ENCODE assay signal across 31 cellular contexts in genomic region chr13:97948041-97948440, GRCh38. TPM values are rescaled to one million over a fixed set of nuclear protein-coding genes. Genes with fewer than 3 reads are reported as not detected.
DNase-seq lines count a peak whose midpoint lies in the region; ATAC-seq and TF ChIP-seq lines count a peak whose summit lies in the region.
"Had no signal": no experiment of that assay in that cellular context is flagged by ENCODE, and none has a peak within 500 bp of the region (broad histone marks: within the 10 kb centered on the region; RNA-seq: fewer than 3 reads in every experiment).

No MANE protein-coding gene starts in this region.

- in situ Hi-C loops in IMR-90 (cut with MboI; ENCODE audit: low sequenced_read_pairs): no loop called here

- H3K36me3 ChIP-seq in A673 (ENCODE audit: insufficient read depth, low read length, poor library complexity, severe bottlenecking) (no peaks in the 10 kb centered on the region), IMR-90 (ENCODE audit: control insufficient read depth, insufficient read depth, low read length) (no peaks in the 10 kb centered on the region)
- H3K36me3 ChIP-seq: ascending aorta, BLaER1, thoracic aorta, uterus had no signal

- no peak overlapping the region for H3K4me3 ChIP-seq in A673 (ENCODE audit: low read depth, low read length, poor library complexity, severe bottlenecking)
- no peak overlapping the region for H3K4me3 ChIP-seq in IMR-90 (ENCODE audit: insufficient read depth, low read depth, low read length)
- H3K4me3 ChIP-seq: ascending aorta, BLaER1, dorsolateral prefrontal cortex, skin epidermis, thoracic aorta, uterus had no signal

- H2AFZ ChIP-seq in IMR-90 (replicated peaks; ENCODE audit: low read length, poor library complexity): no peak overlapping the region

- no peak for TF ChIP-seq POLR2A in IMR-90 (IDR thresholded peaks at IDR 0.05; ENCODE audit: low read depth, low read length)

- H2BK5ac ChIP-seq in IMR-90 (ENCODE audit: low read depth, low read length, poor library complexity, severe bottlenecking): peak overlapping the region; percentile 96

- H2AK5ac ChIP-seq in IMR-90 (ENCODE audit: low read depth, low read length): peak overlapping the region; percentile 84

- H3K27ac ChIP-seq in A673 (ENCODE audit: low read depth, low read length, poor library complexity, severe bottlenecking) (peak overlapping the region; percentile 99), IMR-90 (ENCODE audit: insufficient read depth, low read length) (peak overlapping the region; percentile 68), foreskin keratinocyte (no peak overlapping the region)
- H3K27ac ChIP-seq: ascending aorta, BLaER1, dorsolateral prefrontal cortex, skin epidermis, thoracic aorta, uterus, VCaP had no signal

- no CpG with 5 or more reads among the region's 3 CpGs for WGBS in IMR-90 (ENCODE audit: extremely low coverage in 2 of 2, insufficient read length in 1 of 2), 2 experiments

- CTCF ChIA-PET in A673 (lab: Charles Lee) (no interaction called here), IMR-90 (lab: Yijun Ruan, JAX) (no interaction called here)

- H4K5ac ChIP-seq in IMR-90 (ENCODE audit: low read depth, low read length): no peak overlapping the region

- H2BK15ac ChIP-seq in IMR-90 (ENCODE audit: low read depth, low read length): peak overlapping the region; percentile 84; the same call in 2 of the 3 replicates

- peaks cover 58% of the 10 kb centered on the region for H3K4me1 ChIP-seq in A673 (ENCODE audit: insufficient read depth, low read length, poor library complexity, severe bottlenecking)
- peaks cover 14% of the 10 kb centered on the region for H3K4me1 ChIP-seq in IMR-90 (ENCODE audit: control insufficient read depth, insufficient read depth, low read length)
- peaks cover 4% of the 10 kb centered on the region for H3K4me1 ChIP-seq in foreskin keratinocyte
- H3K4me1 ChIP-seq: ascending aorta, uterus had no signal

- no peaks in the 10 kb centered on the region for H4K20me1 ChIP-seq in IMR-90 (ENCODE audit: insufficient read depth, low read length)
- H4K20me1 ChIP-seq: BLaER1 had no signal

- H2AK9ac ChIP-seq in IMR-90 (replicated peaks; ENCODE audit: low read depth, low read length, poor library complexity): no peak overlapping the region

- no peak overlapping the region for H3K9ac ChIP-seq in IMR-90 (ENCODE audit: low read depth, low read length)
- H3K9ac ChIP-seq: BLaER1 had no signal

- peak overlapping the region; percentile 6 to 84; a peak in 2 of 4 replicates for H4K8ac ChIP-seq in IMR-90 (ENCODE audit: low read depth in 2 of 2, low read length in 2 of 2)

- BruUV-seq in A673 (replicated peaks; lab: Mats Ljungman, UMichigan): no TSS peak
- BruUV-seq in IMR-90 (replicated peaks; lab: Mats Ljungman, UMichigan): no TSS peak

- TF ChIP-seq CTCF in A673 (conservative IDR thresholded peaks at IDR 0.05; ENCODE audit: low read depth, low read length) (no peak), IMR-90 (conservative IDR thresholded peaks at IDR 0.05; ENCODE audit: low read depth, low read length) (no peak), foreskin keratinocyte (conservative IDR thresholded peaks at IDR 0.05) (no peak)

- peak overlapping the region; percentile 39 for H4K91ac ChIP-seq in IMR-90 (ENCODE audit: insufficient read depth, low read depth, low read length)

- intact Hi-C loops in A673 (cut with micrococcal nuclease; ENCODE audit: unreplicated experiment): loop anchor here (10.0 kb wide), 1 partner anchor 513 kb away; the partner anchor contains the start of gene RAP2A
- intact Hi-C loops in IMR-90 (cut with micrococcal nuclease): no loop called here

- ATAC-seq in IMR-90 (ENCODE audit: low read depth) (no peak), SK-N-SH treated with all-trans-retinoic acid at 6 μM for 48 hours (peak; percentile 35; the same call in 1 of the 3 replicates), foreskin keratinocyte (peak; percentile 68), GM21367 (IDR thresholded peaks at IDR 0.05; ENCODE audit: unreplicated experiment) (no peak)
- ATAC-seq: naive thymus-derived CD4-positive, alpha-beta T cell; stimulated activated naive CD8-positive, alpha-beta T cell treated with anti-CD3 and anti-CD28 coated beads, Interleukin-15, Interleukin-2, amounts not matched to agents 100 U/mL and 50 U/mL, for 24 hours had no signal

- H3K4me2 ChIP-seq in IMR-90 (ENCODE audit: low read depth, low read length): no peak overlapping the region
- H3K4me2 ChIP-seq: BLaER1 had no signal

- H3K56ac ChIP-seq in IMR-90 (ENCODE audit: extremely low read depth, insufficient read depth, low read length): no peak overlapping the region

- H3K23ac ChIP-seq in IMR-90 (ENCODE audit: low read depth, low read length): no peak overlapping the region

- 0 out of 2 replicates have a peak overlapping the region, but pooled peaks have one; percentile 23 for H3K14ac ChIP-seq in IMR-90 (replicated peaks; ENCODE audit: low read depth, low read length)

- H3K18ac ChIP-seq in IMR-90 (ENCODE audit: low read depth, low read length): peak overlapping the region; percentile 54; the same call in 1 of the 2 replicates

- peak overlapping the region; percentile 93 for H2BK120ac ChIP-seq in IMR-90 (ENCODE audit: low read depth, low read length)

- DNase-seq in A673 (ENCODE audit: low spot score) (no peak), IMR-90 (peak; percentile 35), foreskin keratinocyte (peak; percentile 29 to 65), NCI-H1417 (lab: John Stamatoyannopoulos, UW) (no peak), SHP77 (lab: John Stamatoyannopoulos, UW) (no peak), NCI-H748 (lab: John Stamatoyannopoulos, UW; ENCODE audit: unreplicated experiment) (no peak)
- DNase-seq: ACHN; activated CD4-positive, alpha-beta T cell treated with anti-CD3 and anti-CD28 coated beads for 4 hours; activated CD8-positive, alpha-beta memory T cell treated with anti-CD3 and anti-CD28 coated beads for 24 hours; activated effector memory CD4-positive, alpha-beta T cell treated with Interleukin-2 at 50 U/mL for 16 hours; activated naive CD8-positive, alpha-beta T cell treated with anti-CD3 and anti-CD28 coated beads for 36 hours; cerebellar nuclear complex; COR-L47; DMS79; dorsolateral prefrontal cortex; islet precursor cell; midbrain; naive thymus-derived CD4-positive, alpha-beta T cell; NCI-H1092 treated with DMSO at 0.1 percent for 48 hours; NCI-H187 treated with DMSO at 0.1 percent for 48 hours; NCI-H526 treated with DMSO at 0.1 percent for 48 hours; nucleus accumbens; stimulated activated naive CD8-positive, alpha-beta T cell treated with anti-CD3 and anti-CD28 coated beads, Interleukin-15, Interleukin-2, amounts not matched to agents 100 U/mL and 50 U/mL, for 24 hours; uterus had no signal

- POLR2A ChIA-PET in A673 (lab: Charles Lee; ENCODE audit: low non-redundant PET): interaction anchor here (0.6 kb wide), 1 partner anchor 23 kb away, joined by 8 read pairs; no protein-coding TSS in a partner anchor
- POLR2A ChIA-PET in IMR-90 (lab: Charles Lee; ENCODE audit: unreplicated experiment): interaction anchor here (0.7 kb wide), 1 partner anchor 300 kb away, joined by 18 read pairs; no protein-coding TSS in a partner anchor

- no peaks in the 10 kb centered on the region for H3K79me1 ChIP-seq in IMR-90 (ENCODE audit: low read depth in 1 of 2, low read length in 2 of 2)

- TF ChIP-seq RAD21 in IMR-90 (IDR thresholded peaks at IDR 0.05; ENCODE audit: low read length): no peak

- peak overlapping the region; percentile 82 for H2BK20ac ChIP-seq in IMR-90 (ENCODE audit: low read depth, low read length)

- H3K27me3 ChIP-seq in A673 (replicated peaks; ENCODE audit: insufficient read depth, low read depth, low read length, poor library complexity) (no peaks in the 10 kb centered on the region), IMR-90 (ENCODE audit: control insufficient read depth, insufficient read depth, low read length) (no peaks in the 10 kb centered on the region), foreskin keratinocyte (no peaks in the 10 kb centered on the region)
- H3K27me3 ChIP-seq: ascending aorta, BLaER1, dorsolateral prefrontal cortex, uterus had no signal

- H3K4ac ChIP-seq in IMR-90 (ENCODE audit: low read depth, low read length): peak overlapping the region; percentile 80

- no peaks in the 10 kb centered on the region; the same call in 1 of the 2 replicates for H3K9me1 ChIP-seq in IMR-90 (ENCODE audit: insufficient read depth, low read length)

- dilution Hi-C loops in IMR-90 (cut with HindIII; ENCODE audit: low sequenced_read_pairs, unreplicated experiment): no loop called here

- H3K9me3 ChIP-seq in A673 (ENCODE audit: low read depth, low read length, poor library complexity, severe bottlenecking) (peaks cover 17% of the 10 kb centered on the region), IMR-90 (ENCODE audit: control insufficient read depth, insufficient read depth, low read length) (no peaks in the 10 kb centered on the region)
- H3K9me3 ChIP-seq: ascending aorta, thoracic aorta, uterus had no signal

TF ChIP-seq in IMR-90, 13 proteins besides CTCF, POLR2A, EP300 and RAD21 (continues in another document):
- TF ChIP-seq FOS (IDR thresholded peaks at IDR 0.05; ENCODE audit: low read depth, low read length) (no peak), RFX5 (IDR thresholded peaks at IDR 0.05; ENCODE audit: low read depth, low read length) (no peak)

TF ChIP-seq in SK-N-SH treated with all-trans-retinoic acid at 6 μM for 48 hours, 23 proteins besides CTCF, POLR2A, EP300 and RAD21 (continues in another document):
- no peak for TF ChIP-seq OSR1 (CRISPR knock-in tag; IDR thresholded peaks at IDR 0.05)
- no peak for TF ChIP-seq TCF4 (CRISPR knock-in tag; IDR thresholded peaks at IDR 0.05; ENCODE audit: borderline replicate concordance)
- no peak for TF ChIP-seq ESRRG (CRISPR knock-in tag; IDR thresholded peaks at IDR 0.05)
- no peak for TF ChIP-seq ISL1 (CRISPR knock-in tag; IDR thresholded peaks at IDR 0.05)

RNA-seq across cellular contexts. Expression of gene IPO5, which starts 5.4 kb away (rescaled TPM):
- total RNA-seq in A673 (2021): 573 and 626 TPM in 2 replicates
- total RNA-seq in IMR-90 (2012; rRNA removed): 218 and 270 TPM in 2 replicates
- 80.8 and 89.2 TPM in 2 replicates for polyA plus RNA-seq in IMR-90 (2012; rRNA removed)
- polyA plus RNA-seq in IMR-90 (2012; cell fraction: cytosol; rRNA removed): 33.0 and 37.5 TPM in 2 replicates
- 36.9 and 94.7 TPM in 2 replicates for polyA plus RNA-seq in IMR-90 (2012; cell fraction: nucleus; rRNA removed; ENCODE audit: low replicate concordance)
- total RNA-seq in foreskin keratinocyte: 143 and 152 TPM in 2 replicates
- 38.8 and 47.8 TPM in 2 replicates for polyA plus RNA-seq in foreskin keratinocyte

Comparison
In these comparisons a context has a peak if more than half of its experiments do, and no peak if none do; other contexts are left out.
1. DNase-seq: peak in IMR-90 (single experiment) and foreskin keratinocyte (2 of 2); none in A673 (single experiment), NCI-H1417 (0 of 3), SHP77 (0 of 2) and NCI-H748 (single experiment).
2. ATAC-seq: peak in SK-N-SH treated with all-trans-retinoic acid at 6 μM for 48 hours (single experiment) and foreskin keratinocyte (single experiment); none in IMR-90 (single experiment) and GM21367 (single experiment).